In genomic region chr20:32586291-32586690, GRCh38 we compare ENCODE assay signal across 18 cellular contexts. TPM values are rescaled to one million over a fixed set of nuclear protein-coding genes. Genes with fewer than 3 reads are reported as not detected.
A peak's percentile ranks its signal among the peaks of the same experiment; 100 is the strongest.
DNase-seq lines count a peak whose midpoint lies in the region; ATAC-seq lines count a peak whose summit lies in the region.
"Had no signal": no experiment of that assay in that cellular context is flagged by ENCODE, and none has a peak within 500 bp of the region (broad histone marks: within the 10 kb centered on the region; RNA-seq: fewer than 3 reads in every experiment).

No MANE protein-coding gene starts in this region.

- H3K9ac ChIP-seq in BLaER1 = 0 out of 2 replicates have a peak overlapping the region, but pooled peaks have one; percentile 22
- no peak overlapping the region for H3K9ac ChIP-seq in mesendoderm (ENCODE audit: low read length)

- no peak overlapping the region for H4K8ac ChIP-seq in mesendoderm (ENCODE audit: low read depth, low read length)

- H3K4me1 Mint-ChIP-seq in CD8-positive, alpha-beta memory T cell = peaks cover 22 to 32% (median 29%) of the 10 kb centered on the region in 3 donors
- peaks cover 34% of the 10 kb centered on the region for H3K4me1 Mint-ChIP-seq in activated CD8-positive, alpha-beta T cell treated with anti-CD3 and anti-CD28 coated beads, Interleukin-2, amount 10 ng/mL, durations not matched to agents 7 days and 5 days (ENCODE audit: low read depth)
- peaks cover 35 to 42% of the 10 kb centered on the region in 2 donors for H3K4me1 Mint-ChIP-seq in immature natural killer cell

- CTCF ChIA-PET in CD8-positive, alpha-beta memory T cell (lab: Charles Lee) = interaction anchor here (0.9 kb wide), 2 partner anchors 52 to 64 kb away, joined by 3 to 5 read pairs; no protein-coding TSS in a partner anchor
- CTCF ChIA-PET in activated CD8-positive, alpha-beta T cell treated with anti-CD3 and anti-CD28 coated beads, Interleukin-2, amount 10 ng/mL, durations not matched to agents 7 days and 5 days (lab: Charles Lee) = interaction anchor here (0.8 to 2.6 kb wide), 5 partner anchors 12 to 193 kb away, joined by 3 to 12 read pairs (median 3); no protein-coding TSS in a partner anchor

- H3K9me3 Mint-ChIP-seq in CD8-positive, alpha-beta memory T cell = no peaks in the 10 kb centered on the region
- no peaks in the 10 kb centered on the region for H3K9me3 Mint-ChIP-seq in activated CD8-positive, alpha-beta T cell treated with anti-CD3 and anti-CD28 coated beads, Interleukin-2, amount 10 ng/mL, durations not matched to agents 7 days and 5 days (ENCODE audit: insufficient read depth)
- peaks cover 0 to 1% (median 0%) of the 10 kb centered on the region in 6 donors for H3K9me3 Mint-ChIP-seq in immature natural killer cell

- no peak overlapping the region for H2BK15ac ChIP-seq in mesendoderm (replicated peaks; ENCODE audit: low read depth)

- H3K4me3 ChIP-seq in BLaER1 (no peak overlapping the region), mesendoderm (ENCODE audit: low read length) (no peak overlapping the region)
- no peak overlapping the region for H3K4me3 ChIP-seq in CD8-positive, alpha-beta memory T cell (ENCODE audit: low read length)
- H3K4me3 ChIP-seq: prostate gland had no signal

- no peak overlapping the region for H3K56ac ChIP-seq in mesendoderm (ENCODE audit: low read length)

- no CpG with 5 or more reads among the region's 8 CpGs for WGBS in mesendoderm (ENCODE audit: extremely low coverage, insufficient coverage, low lambda C conversion rate)

- ATAC-seq in activated CD8-positive, alpha-beta T cell treated with anti-CD3 and anti-CD28 coated beads, Interleukin-2, amount 10 ng/mL, durations not matched to agents 7 days and 5 days = no peak

- peaks cover 0 to 6% of the 10 kb centered on the region in 2 donors for H3K27me3 Mint-ChIP-seq in CD8-positive, alpha-beta memory T cell
- peaks cover 24% of the 10 kb centered on the region for H3K27me3 Mint-ChIP-seq in activated CD8-positive, alpha-beta T cell treated with anti-CD3 and anti-CD28 coated beads, Interleukin-2, amount 10 ng/mL, durations not matched to agents 7 days and 5 days (ENCODE audit: low read depth)
- peaks cover 13 to 30% (median 14%) of the 10 kb centered on the region in 3 donors for H3K27me3 Mint-ChIP-seq in immature natural killer cell (ENCODE audit: low read depth in 3 of 3)

- H3K4me3 Mint-ChIP-seq in CD8-positive, alpha-beta memory T cell = peak overlapping the region; percentile 83 to 98 (median 91)
- peak overlapping the region; percentile 81 for H3K4me3 Mint-ChIP-seq in activated CD8-positive, alpha-beta T cell treated with anti-CD3 and anti-CD28 coated beads, Interleukin-2, amount 10 ng/mL, durations not matched to agents 7 days and 5 days
- peak overlapping the region; percentile 76 to 94 (median 90) for H3K4me3 Mint-ChIP-seq in immature natural killer cell

- H2BK5ac ChIP-seq in mesendoderm (ENCODE audit: low read length) = no peak overlapping the region

- no peak overlapping the region for H3K23ac ChIP-seq in mesendoderm (ENCODE audit: low read length)

- H3K36me3 ChIP-seq in BLaER1 (no peaks in the 10 kb centered on the region), mesendoderm (ENCODE audit: control insufficient read depth, insufficient read depth, low read length) (no peaks in the 10 kb centered on the region)
- H3K36me3 ChIP-seq in CD8-positive, alpha-beta memory T cell (ENCODE audit: insufficient read depth, low read length) = no peaks in the 10 kb centered on the region
- H3K36me3 ChIP-seq: BE2C, Peyer's patch, prostate gland, thoracic aorta had no signal

- H3K27ac ChIP-seq in BLaER1 (no peak overlapping the region), mesendoderm (ENCODE audit: low read depth, low read length) (no peak overlapping the region)
- no peak overlapping the region for H3K27ac ChIP-seq in CD8-positive, alpha-beta memory T cell (ENCODE audit: low read depth, low read length)
- H3K27ac ChIP-seq: prostate gland, thoracic aorta had no signal

- no peaks in the 10 kb centered on the region for H3K79me2 ChIP-seq in mesendoderm (ENCODE audit: control insufficient read depth, insufficient read depth, low read length)

- H3K9me3 ChIP-seq in BLaER1 = no peaks in the 10 kb centered on the region
- H3K9me3 ChIP-seq in CD8-positive, alpha-beta memory T cell (ENCODE audit: low read length) = no peaks in the 10 kb centered on the region
- H3K9me3 ChIP-seq: BE2C, Peyer's patch, prostate gland, thoracic aorta had no signal

- peaks cover 19% of the 10 kb centered on the region; the same call in 1 of the 2 replicates for H4K20me1 ChIP-seq in BLaER1

- H2BK120ac ChIP-seq in mesendoderm (ENCODE audit: low read depth, low read length) = no peak overlapping the region

- H3K4me1 ChIP-seq in BLaER1 (peaks cover 51% of the 10 kb centered on the region), mesendoderm (ENCODE audit: control insufficient read depth, low read depth, low read length) (peaks cover 1% of the 10 kb centered on the region)
- peaks cover 30% of the 10 kb centered on the region for H3K4me1 ChIP-seq in CD8-positive, alpha-beta memory T cell (ENCODE audit: insufficient read depth, low read length)
- H3K4me1 ChIP-seq: prostate gland had no signal

- no peak overlapping the region for H2AK5ac ChIP-seq in mesendoderm (ENCODE audit: low read length)

- peak overlapping the region; percentile 97 for H3K4me2 ChIP-seq in BLaER1
- no peak overlapping the region for H3K4me2 ChIP-seq in mesendoderm (ENCODE audit: low read length)

- POLR2A ChIA-PET in CD8-positive, alpha-beta memory T cell (lab: Charles Lee) = interaction anchor here (1.7 kb wide), 1 partner anchor 64 kb away, joined by 4 read pairs; no protein-coding TSS in a partner anchor
- POLR2A ChIA-PET in activated CD8-positive, alpha-beta T cell treated with anti-CD3 and anti-CD28 coated beads, Interleukin-2, amount 10 ng/mL, durations not matched to agents 7 days and 5 days (lab: Charles Lee) = interaction anchor here (1.3 to 2.6 kb wide), 3 partner anchors 47 to 61 kb away, joined by 3 to 11 read pairs (median 7); no protein-coding TSS in a partner anchor

- H3K27ac Mint-ChIP-seq in CD8-positive, alpha-beta memory T cell = peak overlapping the region in 6 of 8 donors; percentile 75 to 93 (median 88)
- H3K27ac Mint-ChIP-seq in activated CD8-positive, alpha-beta T cell treated with anti-CD3 and anti-CD28 coated beads, Interleukin-2, amount 10 ng/mL, durations not matched to agents 7 days and 5 days = peak overlapping the region; percentile 74
- H3K27ac Mint-ChIP-seq in immature natural killer cell = peak overlapping the region; percentile 72 to 87 (median 80)

- H3K79me1 ChIP-seq in mesendoderm (ENCODE audit: low read length) = no peaks in the 10 kb centered on the region

- no peak for DNase-seq in CD8-positive, alpha-beta memory T cell
- DNase-seq in activated CD8-positive, alpha-beta T cell treated with anti-CD3 and anti-CD28 coated beads, Interleukin-2, amount 10 ng/mL, durations not matched to agents 7 days and 5 days = no peak
- DNase-seq in immature natural killer cell = no peak
- no peak for DNase-seq in GM19240 (ENCODE audit: insufficient read length, low spot score)
- no peak for DNase-seq in mesendoderm
- DNase-seq in middle frontal gyrus (ENCODE audit: extremely low spot score, low spot score) = no peak
- DNase-seq in kidney tubule cell (ENCODE audit: low spot score) = no peak
- DNase-seq: activated CD4-positive, CD25-positive, alpha-beta regulatory T cell treated with anti-CD3 and anti-CD28 coated beads, Interleukin-2, amount 50 U/mL, for 72 hours; activated gamma-delta T cell treated with Interleukin-2 at 50 U/mL for 16 hours; BE2C; central memory CD4-positive, alpha-beta T cell; MM.1S; NCI-H2029 treated with DMSO at 0.1 percent for 48 hours; NCI-H526 treated with DMSO at 0.1 percent for 48 hours; Peyer's patch had no signal

- no peak overlapping the region for H3K18ac ChIP-seq in mesendoderm (ENCODE audit: low read length)

- H3K4ac ChIP-seq in mesendoderm (ENCODE audit: low read depth, low read length) = no peak overlapping the region

- H3K27me3 ChIP-seq in BLaER1 = no peaks in the 10 kb centered on the region
- no peaks in the 10 kb centered on the region for H3K27me3 ChIP-seq in CD8-positive, alpha-beta memory T cell (ENCODE audit: insufficient read depth, low read length, poor library complexity, severe bottlenecking)
- peaks cover 10% of the 10 kb centered on the region for H3K27me3 ChIP-seq in mesendoderm (ENCODE audit: insufficient read depth, low read length, poor library complexity)
- H3K27me3 ChIP-seq: Peyer's patch had no signal

- no peak overlapping the region for H4K5ac ChIP-seq in mesendoderm (ENCODE audit: low read length)

- peaks cover 0 to 2% (median 0%) of the 10 kb centered on the region in 3 donors for H3K36me3 Mint-ChIP-seq in CD8-positive, alpha-beta memory T cell
- H3K36me3 Mint-ChIP-seq in activated CD8-positive, alpha-beta T cell treated with anti-CD3 and anti-CD28 coated beads, Interleukin-2, amount 10 ng/mL, durations not matched to agents 7 days and 5 days (ENCODE audit: low read depth) = no peaks in the 10 kb centered on the region
- no peaks in the 10 kb centered on the region for H3K36me3 Mint-ChIP-seq in immature natural killer cell

RNA-seq across cellular contexts. Expression of gene NOL4L, which starts 1.2 kb away (rescaled TPM):
- 10 to 100 TPM; 15.8 to 19.8 TPM for total RNA-seq in CD8-positive, alpha-beta memory T cell
- polyA plus RNA-seq in CD8-positive, alpha-beta memory T cell = 15.4 TPM
- 10 to 100 TPM; 22.2 to 24.5 TPM for total RNA-seq in activated CD8-positive, alpha-beta T cell treated with anti-CD3 and anti-CD28 coated beads, Interleukin-2, amount 10 ng/mL, durations not matched to agents 7 days and 5 days
- 10 to 100 TPM in 1 of 3 donors, 1 to 10 TPM in 2; 4.1 to 17.2 (median 9.6) TPM for polyA plus RNA-seq in immature natural killer cell
- polyA plus RNA-seq in mesendoderm (2013, experiment 1 of 2) = 9.5 TPM
- polyA plus RNA-seq in mesendoderm (2013, experiment 2 of 2) = 9.0 TPM
